36 cellular contexts compared by ENCODE assay signal in the genomic region with DNA sequence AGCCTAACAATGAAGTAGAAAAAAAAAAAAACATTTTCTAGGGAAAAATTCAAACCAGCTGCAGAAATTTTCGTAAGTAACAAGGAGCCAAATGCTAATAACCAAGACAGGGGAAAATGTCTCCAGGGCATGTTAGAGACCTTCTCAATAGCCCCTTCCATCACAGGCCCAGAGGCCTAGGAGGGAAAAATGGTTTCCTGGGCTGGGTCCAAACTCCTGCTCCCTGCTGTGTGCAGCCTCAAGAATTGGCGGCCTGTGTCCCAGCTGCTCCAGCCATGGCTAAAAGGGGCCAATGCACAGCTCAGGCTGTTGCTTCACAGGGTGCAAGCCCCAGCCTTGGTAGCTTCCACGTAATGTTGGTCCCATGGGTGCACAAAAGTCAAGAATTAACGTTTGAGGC.
"Had no signal": no experiment of that assay in that cellular context is flagged by ENCODE, and none has a peak within 500 bp of the region (broad histone marks: within the 10 kb centered on the region; RNA-seq: fewer than 3 reads in every experiment).

No MANE protein-coding gene starts in this region.

- H3K36me3 ChIP-seq: adrenal gland, brain microvascular endothelial cell, breast epithelium had no signal

- ATAC-seq: activated CD4-positive, alpha-beta T cell treated with anti-CD3 and anti-CD28 coated beads for 36 hours; activated CD8-positive, alpha-beta T cell treated with anti-CD3 and anti-CD28 coated beads for 36 hours; activated naive CD4-positive, alpha-beta T cell treated with anti-CD3 and anti-CD28 coated beads, Interleukin-2, amount 50 U/mL, for 72 hours; activated T-cell treated with anti-CD3 and anti-CD28 coated beads, Interleukin-2, amount 50 U/mL, for 4 hours; activated T-cell treated with anti-CD3 and anti-CD28 coated beads, Interleukin-2, amount 50 U/mL, for 72 hours; activated T-helper 17 cell treated with anti-CD3 and anti-CD28 coated beads, Interleukin-2, amount 50 U/mL, for 72 hours; body of pancreas had no signal

- H3K4me3 ChIP-seq: adrenal gland, body of pancreas, breast epithelium had no signal

- DNase-seq: activated B cell treated with CpG ODN at 0.5 μM for 24 hours; activated CD4-positive, alpha-beta memory T cell treated with anti-CD3 and anti-CD28 coated beads for 36 hours; activated CD4-positive, alpha-beta T cell treated with anti-CD3 and anti-CD28 coated beads for 36 hours; activated CD4-positive, alpha-beta T cell treated with anti-CD3 and anti-CD28 coated beads for 48 hours; activated CD4-positive, alpha-beta T cell treated with anti-CD3 and anti-CD28 coated beads, Interleukin-2, amount 50 U/mL, for 1 hour; activated CD4-positive, alpha-beta T cell treated with anti-CD3 and anti-CD28 coated beads, Interleukin-2, amount 50 U/mL, for 4 hours; activated CD4-positive, CD25-positive, alpha-beta regulatory T cell treated with anti-CD3 and anti-CD28 coated beads, Interleukin-2, amount 50 U/mL, for 72 hours; activated CD8-positive, alpha-beta memory T cell treated with anti-CD3 and anti-CD28 coated beads, Interleukin-2, amount 50 U/mL, for 4 hours; activated CD8-positive, alpha-beta T cell treated with anti-CD3 and anti-CD28 coated beads for 36 hours; activated effector memory CD4-positive, alpha-beta T cell treated with anti-CD3 and anti-CD28 coated beads, Interleukin-2, amount 50 U/mL, for 16 hours; activated gamma-delta T cell treated with Interleukin-2 at 50 U/mL for 16 hours; activated naive CD4-positive, alpha-beta T cell; activated naive CD4-positive, alpha-beta T cell treated with anti-CD3 and anti-CD28 coated beads for 36 hours; activated naive CD4-positive, alpha-beta T cell treated with anti-CD3 and anti-CD28 coated beads, Interleukin-2, amount 50 U/mL, for 16 hours; activated naive CD8-positive, alpha-beta T cell treated with anti-CD3 and anti-CD28 coated beads for 36 hours; activated T-cell treated with anti-CD3 and anti-CD28 coated beads for 4 hours; activated T-cell treated with anti-CD3 and anti-CD28 coated beads, Interleukin-2, amount 50 U/mL, for 1 hour; activated T-cell treated with anti-CD3 and anti-CD28 coated beads, Interleukin-2, amount 50 U/mL, for 4 hours; activated T-cell treated with anti-CD3 and anti-CD28 coated beads, Interleukin-2, amount 50 U/mL, for 72 hours; adrenal gland; amniotic stem cell; aorta; body of pancreas; brain microvascular endothelial cell; central memory CD4-positive, alpha-beta T cell; T-helper 1 cell; T-helper 9 cell had no signal

- H3K4me3 Mint-ChIP-seq: activated B cell treated with CpG ODN at 0.5 μM for 24 hours; activated CD4-positive, alpha-beta memory T cell treated with anti-CD3 and anti-CD28 coated beads for 36 hours; activated CD4-positive, alpha-beta T cell treated with anti-CD3 and anti-CD28 coated beads for 36 hours; activated CD8-positive, alpha-beta T cell treated with anti-CD3 and anti-CD28 coated beads for 36 hours; activated naive CD4-positive, alpha-beta T cell treated with anti-CD3 and anti-CD28 coated beads for 36 hours; activated naive CD8-positive, alpha-beta T cell treated with anti-CD3 and anti-CD28 coated beads for 36 hours; activated T-cell treated with anti-CD3 and anti-CD28 coated beads, Interleukin-2, amount 50 U/mL, for 4 hours; activated T-cell treated with anti-CD3 and anti-CD28 coated beads, Interleukin-2, amount 50 U/mL, for 72 hours; activated T-helper 1 cell treated with anti-CD3 and anti-CD28 coated beads, Interleukin-12 subunit alpha, Interleukin-12 subunit beta, Interleukin-2, Interleukin-4 antibody, amounts not matched to agents 30 ng/mL and 10 ng/mL and 1 ng/mL, durations not matched to agents 14 hours and 24 hours and 36 hours; activated T-helper 17 cell treated with anti-CD3 and anti-CD28 coated beads, Interleukin-2, amount 50 U/mL, for 72 hours; T-helper 1 cell treated with Interleukin-12 subunit alpha and Interleukin-12 subunit beta and Interleukin-4 antibody, amounts not matched to agents 30 μg/mL and 1 μg/mL, for 36 hours; T-helper 2 cell treated with Interferon-gamma antibody and Interleukin-4, amounts not matched to agents 5 μg/mL and 100 μg/mL, for 36 hours had no signal

- H3K4me1 ChIP-seq: body of pancreas, breast epithelium had no signal

- H3K27me3 ChIP-seq: adrenal gland, body of pancreas, brain microvascular endothelial cell, breast epithelium had no signal

- H3K27ac ChIP-seq: adrenal gland, body of pancreas, brain microvascular endothelial cell, breast epithelium, VCaP had no signal

- FAIRE-seq: astrocyte, TTC549 had no signal

- H3K27me3 Mint-ChIP-seq: activated B cell treated with CpG ODN at 0.5 μM for 24 hours; activated CD4-positive, alpha-beta memory T cell treated with anti-CD3 and anti-CD28 coated beads for 36 hours; activated CD4-positive, alpha-beta T cell treated with anti-CD3 and anti-CD28 coated beads for 36 hours; activated CD8-positive, alpha-beta T cell treated with anti-CD3 and anti-CD28 coated beads for 36 hours; activated naive CD8-positive, alpha-beta T cell treated with anti-CD3 and anti-CD28 coated beads for 36 hours; activated T-helper 17 cell treated with anti-CD3 and anti-CD28 coated beads, Interleukin-2, amount 50 U/mL, for 72 hours had no signal

- H3K27ac Mint-ChIP-seq: activated B cell treated with CpG ODN at 0.5 μM for 24 hours; activated CD4-positive, alpha-beta memory T cell treated with anti-CD3 and anti-CD28 coated beads for 36 hours; activated CD4-positive, alpha-beta T cell treated with anti-CD3 and anti-CD28 coated beads for 36 hours; activated CD8-positive, alpha-beta T cell treated with anti-CD3 and anti-CD28 coated beads for 36 hours; activated naive CD4-positive, alpha-beta T cell treated with anti-CD3 and anti-CD28 coated beads for 36 hours; activated naive CD4-positive, alpha-beta T cell treated with anti-CD3 and anti-CD28 coated beads, Interleukin-2, amount 50 U/mL, for 72 hours; activated naive CD8-positive, alpha-beta T cell treated with anti-CD3 and anti-CD28 coated beads for 36 hours; activated T-cell treated with anti-CD3 and anti-CD28 coated beads, Interleukin-2, amount 50 U/mL, for 72 hours; activated T-helper 1 cell treated with anti-CD3 and anti-CD28 coated beads, Interleukin-12 subunit alpha, Interleukin-12 subunit beta, Interleukin-2, Interleukin-4 antibody, amounts not matched to agents 30 ng/mL and 10 ng/mL and 1 ng/mL, durations not matched to agents 14 hours and 24 hours and 36 hours; activated T-helper 17 cell treated with anti-CD3 and anti-CD28 coated beads, Interleukin-2, amount 50 U/mL, for 72 hours; T-helper 1 cell treated with Interleukin-12 subunit alpha and Interleukin-12 subunit beta and Interleukin-4 antibody, amounts not matched to agents 30 μg/mL and 1 μg/mL, for 36 hours; T-helper 2 cell treated with Interferon-gamma antibody and Interleukin-4, amounts not matched to agents 5 μg/mL and 100 μg/mL, for 36 hours had no signal
